1 cellular context compared by ENCODE assay signal in the genomic region with DNA sequence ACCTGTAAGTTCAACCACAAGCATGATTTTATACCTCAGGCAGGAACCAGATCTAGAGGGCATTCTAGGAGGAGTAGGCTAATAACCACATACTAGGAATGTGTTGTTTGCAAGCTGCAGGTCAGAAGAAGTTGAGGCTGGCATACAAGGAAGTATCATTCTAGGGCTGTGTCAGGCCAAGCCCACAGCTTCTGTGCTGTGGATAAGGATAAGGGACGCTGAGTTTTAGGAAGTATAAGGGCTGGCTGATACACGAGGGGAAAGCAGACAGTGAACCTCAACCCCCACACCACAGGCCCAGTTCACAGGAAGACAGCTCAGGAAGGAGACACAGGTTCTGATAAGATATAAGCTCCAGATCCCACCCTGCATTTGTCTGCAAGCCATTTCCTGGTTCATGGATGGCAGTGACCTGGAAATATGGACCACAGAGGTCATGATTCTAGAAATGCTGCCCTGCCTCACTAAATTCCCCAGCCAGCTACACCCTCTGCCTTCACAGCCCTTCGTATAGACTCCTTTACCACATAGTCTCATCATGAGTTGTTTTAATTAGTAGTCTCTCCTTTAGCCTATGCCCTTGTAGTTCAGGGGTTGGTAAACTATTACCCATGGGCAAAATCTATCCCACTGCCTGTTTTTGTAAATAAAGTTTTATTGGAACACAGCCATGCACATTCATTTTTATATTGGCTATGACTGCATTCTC.
TF ChIP-seq lines count a peak whose summit lies in the region.

No MANE protein-coding gene starts in this region.

TF ChIP-seq in H1, 55 proteins besides CTCF, POLR2A, EP300 and RAD21:
- TF ChIP-seq CHD2 (IDR thresholded peaks at IDR 0.05; ENCODE audit: low read length) (no peak), SAP30 (IDR thresholded peaks at IDR 0.05; ENCODE audit: insufficient read depth, insufficient replicate concordance, low read length) (no peak), KDM1A (IDR thresholded peaks at IDR 0.05; ENCODE audit: borderline replicate concordance, low read length) (no peak), BCL11A (IDR thresholded peaks at IDR 0.05; ENCODE audit: low read depth in 2 of 2, low read length in 2 of 2) (no peak), NRF1 (IDR thresholded peaks at IDR 0.05; ENCODE audit: low read depth, low read length) (no peak), POLR2AphosphoS5 (IDR thresholded peaks at IDR 0.05; ENCODE audit: low read depth, low read length) (no peak)
